ENCODE assay signal across 1 cellular context in genomic region chr4:89055157-89056080, GRCh38.
TF ChIP-seq lines count a peak whose summit lies in the region.

No MANE protein-coding gene starts in this region.

TF ChIP-seq in GM12878, 131 proteins besides CTCF, POLR2A, EP300 and RAD21:
- no peak for TF ChIP-seq MLLT1 (IDR thresholded peaks at IDR 0.05)
- TF ChIP-seq TAF1 (IDR thresholded peaks at IDR 0.05; ENCODE audit: borderline replicate concordance, low read depth, low read length): no peak
- no peak for TF ChIP-seq RCOR1 (conservative IDR thresholded peaks at IDR 0.05; ENCODE audit: low read depth, low read length)
- no peak for TF ChIP-seq SIN3A (IDR thresholded peaks at IDR 0.05; ENCODE audit: low read depth, low read length)
- no peak for TF ChIP-seq IRF3 (IDR thresholded peaks at IDR 0.05)
- TF ChIP-seq CHD2 (IDR thresholded peaks at IDR 0.05; ENCODE audit: borderline replicate concordance, low read depth, low read length): no peak
- TF ChIP-seq NR2F1 (conservative IDR thresholded peaks at IDR 0.05): no peak
- no peak for TF ChIP-seq NR2C2 (IDR thresholded peaks at IDR 0.05; ENCODE audit: borderline replicate concordance, control insufficient read depth, insufficient read length, low read depth)
- no peak for TF ChIP-seq SPI1 (IDR thresholded peaks at IDR 0.05; ENCODE audit: borderline replicate concordance, insufficient read depth, low read depth, low read length)
- no peak for TF ChIP-seq MTA3 (IDR thresholded peaks at IDR 0.05; ENCODE audit: borderline replicate concordance, low read length)
- TF ChIP-seq HDGF (IDR thresholded peaks at IDR 0.05): no peak
- TF ChIP-seq E2F4 (IDR thresholded peaks at IDR 0.05; ENCODE audit: low read depth, low read length): no peak
- no peak for TF ChIP-seq SMAD1 (IDR thresholded peaks at IDR 0.05; ENCODE audit: low read depth, partially characterized antibody)
TF ChIP-seq in GM12878: peak in this region for 0.
